In genomic region chr1:107019166-107019565, GRCh38 we compare ENCODE assay signal across 19 cellular contexts.
"Had no signal": no experiment of that assay in that cellular context is flagged by ENCODE, and none has a peak within 500 bp of the region (broad histone marks: within the 10 kb centered on the region; RNA-seq: fewer than 3 reads in every experiment).

No MANE protein-coding gene starts in this region.

- H3K9me3 Mint-ChIP-seq: activated CD4-positive, alpha-beta T cell treated with anti-CD3 and anti-CD28 coated beads, Interleukin-2, amount 10 ng/mL, durations not matched to agents 24 days and 14 days; activated naive CD4-positive, alpha-beta T cell treated with anti-CD3 and anti-CD28 coated beads for 36 hours had no signal

- H3K9me3 ChIP-seq: colonic mucosa, gastrocnemius medialis, neutrophil, tibial nerve had no signal

- H3K27ac Mint-ChIP-seq: activated B cell treated with CpG ODN at 0.5 μM for 24 hours; activated CD4-positive, alpha-beta T cell treated with anti-CD3 and anti-CD28 coated beads, Interleukin-2, amount 10 ng/mL, durations not matched to agents 24 days and 14 days; activated naive CD4-positive, alpha-beta T cell treated with anti-CD3 and anti-CD28 coated beads for 36 hours; activated T-helper 17 cell treated with anti-CD3 and anti-CD28 coated beads, Interleukin-2, amount 50 U/mL, for 72 hours; effector memory CD8-positive, alpha-beta T cell; stimulated activated naive B cell treated with anti-CD40 and anti-IgM and Interleukin-4, amounts not matched to agents 10 μg/mL and 1 μg/mL and 100 μg/mL, for 72 hours had no signal

- DNase-seq: activated B cell treated with CpG ODN at 0.5 μM for 24 hours; activated CD4-positive, alpha-beta T cell treated with anti-CD3 and anti-CD28 coated beads, Interleukin-2, amount 10 ng/mL, durations not matched to agents 24 days and 14 days; activated CD8-positive, alpha-beta memory T cell treated with anti-CD3 and anti-CD28 coated beads for 24 hours; activated naive CD4-positive, alpha-beta T cell treated with anti-CD3 and anti-CD28 coated beads for 36 hours; colonic mucosa; effector memory CD8-positive, alpha-beta T cell; gastrocnemius medialis; hippocampal formation; kidney glomerular epithelial cell; naive B cell; stimulated activated CD4-positive, alpha-beta T cell treated with anti-CD3 and anti-CD28 coated beads, Interleukin-2, amount 100 ng/mL, for 24 hours; stimulated activated naive B cell treated with anti-CD40 and anti-IgM and Interleukin-4, amounts not matched to agents 10 μg/mL and 1 μg/mL and 100 μg/mL, for 72 hours; T-helper 1 cell had no signal

- H3K27me3 Mint-ChIP-seq: activated CD4-positive, alpha-beta T cell treated with anti-CD3 and anti-CD28 coated beads, Interleukin-2, amount 10 ng/mL, durations not matched to agents 24 days and 14 days had no signal

- H3K36me3 ChIP-seq: colonic mucosa, gastrocnemius medialis, neutrophil, tibial nerve had no signal

- H3K4me1 ChIP-seq: colonic mucosa, gastrocnemius medialis had no signal

- H3K27me3 ChIP-seq: colonic mucosa, gastrocnemius medialis, neutrophil, tibial nerve had no signal

- ATAC-seq: activated T-helper 17 cell treated with anti-CD3 and anti-CD28 coated beads, Interleukin-2, amount 50 U/mL, for 72 hours; effector memory CD8-positive, alpha-beta T cell; esophagus mucosa; gastrocnemius medialis; sciatic nerve; stimulated activated naive B cell treated with anti-CD40 and anti-IgM and Interleukin-4, amounts not matched to agents 10 μg/mL and 1 μg/mL and 100 μg/mL, for 72 hours had no signal

- H3K4me3 Mint-ChIP-seq: activated B cell treated with CpG ODN at 0.5 μM for 24 hours; activated CD4-positive, alpha-beta T cell treated with anti-CD3 and anti-CD28 coated beads, Interleukin-2, amount 10 ng/mL, durations not matched to agents 24 days and 14 days; activated naive CD4-positive, alpha-beta T cell treated with anti-CD3 and anti-CD28 coated beads for 36 hours; activated T-helper 17 cell treated with anti-CD3 and anti-CD28 coated beads, Interleukin-2, amount 50 U/mL, for 72 hours; effector memory CD8-positive, alpha-beta T cell; naive B cell; stimulated activated naive B cell treated with anti-CD40 and anti-IgM and Interleukin-4, amounts not matched to agents 10 μg/mL and 1 μg/mL and 100 μg/mL, for 72 hours had no signal

- H3K27ac ChIP-seq: colonic mucosa, gastrocnemius medialis, neutrophil, SK-N-MC, tibial nerve had no signal

- H3K4me3 ChIP-seq: colonic mucosa, gastrocnemius medialis, SK-N-MC, tibial nerve had no signal

- H3K36me3 Mint-ChIP-seq: naive B cell; stimulated activated naive B cell treated with anti-CD40 and anti-IgM and Interleukin-4, amounts not matched to agents 10 μg/mL and 1 μg/mL and 100 μg/mL, for 72 hours had no signal

- H3K4me1 Mint-ChIP-seq: activated CD4-positive, alpha-beta T cell treated with anti-CD3 and anti-CD28 coated beads, Interleukin-2, amount 10 ng/mL, durations not matched to agents 24 days and 14 days; activated T-helper 17 cell treated with anti-CD3 and anti-CD28 coated beads, Interleukin-2, amount 50 U/mL, for 72 hours; naive B cell; stimulated activated naive B cell treated with anti-CD40 and anti-IgM and Interleukin-4, amounts not matched to agents 10 μg/mL and 1 μg/mL and 100 μg/mL, for 72 hours had no signal
